In the genomic region with DNA sequence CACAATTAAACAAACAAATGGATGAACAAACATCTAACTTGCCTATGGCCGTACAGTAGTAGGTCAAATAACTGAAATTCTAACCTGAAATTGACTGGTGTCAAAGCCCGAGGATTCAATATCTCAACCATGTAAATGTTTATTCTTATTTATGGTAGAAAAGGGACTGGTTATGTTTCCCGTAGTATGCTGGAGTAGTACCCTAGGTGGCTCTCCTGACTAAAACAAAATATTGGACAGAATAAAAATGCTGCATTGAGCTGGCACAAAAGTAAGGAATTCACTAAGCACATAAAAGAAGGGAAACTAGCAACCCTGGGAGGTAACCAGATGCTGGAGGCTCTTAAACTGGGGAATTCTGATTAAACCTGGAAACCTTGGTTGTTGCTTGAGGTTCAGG, we compare ENCODE assay signal across 24 cellular contexts.
A peak's percentile ranks its signal among the peaks of the same experiment; 100 is the strongest.
DNase-seq lines count a peak whose midpoint lies in the region; ATAC-seq and TF ChIP-seq lines count a peak whose summit lies in the region.
"Had no signal": no experiment of that assay in that cellular context is flagged by ENCODE, and none has a peak within 500 bp of the region (broad histone marks: within the 10 kb centered on the region; RNA-seq: fewer than 3 reads in every experiment).

No MANE protein-coding gene starts in this region.

- H3K4me3 ChIP-seq in DND-41 (ENCODE audit: low read depth in 1 of 2, low read length in 2 of 2): no peak overlapping the region
- no peak overlapping the region for H3K4me3 ChIP-seq in astrocyte of the cerebellum (ENCODE audit: low read depth, low read length)
- H3K4me3 ChIP-seq in psoas muscle: no peak overlapping the region
- H3K4me3 ChIP-seq: heart right ventricle, sigmoid colon had no signal

- H3K9ac ChIP-seq in DND-41 (ENCODE audit: low read depth, low read length): no peak overlapping the region

- H3K36me3 ChIP-seq in DND-41 (ENCODE audit: insufficient read depth, low read length) (no peaks in the 10 kb centered on the region), psoas muscle (ENCODE audit: insufficient read depth in 1 of 2, low read depth in 1 of 2) (no peaks in the 10 kb centered on the region)
- H3K36me3 ChIP-seq: heart right ventricle, sigmoid colon had no signal

- H3K27ac ChIP-seq in DND-41 (ENCODE audit: low read length): no peak overlapping the region
- H3K27ac ChIP-seq in foreskin keratinocyte: peak overlapping the region; percentile 29
- H3K27ac ChIP-seq in psoas muscle: no peak overlapping the region
- H3K27ac ChIP-seq: epithelial cell of prostate, heart right ventricle, sigmoid colon had no signal

- TF ChIP-seq CTCF in DND-41 (IDR thresholded peaks at IDR 0.05; ENCODE audit: borderline replicate concordance, extremely low read depth, low read length, poor library complexity, severe bottlenecking) (peak; percentile 16), astrocyte of the cerebellum (IDR thresholded peaks at IDR 0.05; ENCODE audit: low read depth, low read length, missing control alignments) (no peak), foreskin keratinocyte (conservative IDR thresholded peaks at IDR 0.05) (peak; percentile 52), psoas muscle (IDR thresholded peaks at IDR 0.05) (no peak)

- H3K4me1 ChIP-seq in DND-41 (ENCODE audit: insufficient read depth, low read length): no peaks in the 10 kb centered on the region
- peaks cover 6% of the 10 kb centered on the region for H3K4me1 ChIP-seq in foreskin keratinocyte
- no peaks in the 10 kb centered on the region for H3K4me1 ChIP-seq in psoas muscle
- H3K4me1 ChIP-seq: sigmoid colon had no signal

- H3K4me2 ChIP-seq in DND-41 (ENCODE audit: insufficient read depth, low read length): no peak overlapping the region

- no peak overlapping the region for H2AFZ ChIP-seq in DND-41 (ENCODE audit: low read depth, low read length)

- no peaks in the 10 kb centered on the region for H3K9me3 ChIP-seq in DND-41 (ENCODE audit: insufficient read depth, low read length, severe bottlenecking)
- no peaks in the 10 kb centered on the region for H3K9me3 ChIP-seq in psoas muscle
- H3K9me3 ChIP-seq: sigmoid colon had no signal

- ATAC-seq in DND-41 (ENCODE audit: insufficient read depth, low read depth) (no peak), foreskin keratinocyte (no peak), psoas muscle (no peak), HG02623 (IDR thresholded peaks at IDR 0.05; ENCODE audit: unreplicated experiment) (no peak)
- ATAC-seq: heart right ventricle; stimulated activated effector memory CD8-positive, alpha-beta T cell treated with anti-CD3 and anti-CD28 coated beads, Interleukin-12 subunit alpha, Interleukin-12 subunit beta, amount 100 ng/mL, for 72 hours had no signal

- in situ Hi-C loops in astrocyte of the cerebellum (cut with HindIII; ENCODE audit: low sequenced_read_pairs): no loop called here

- H4K20me1 ChIP-seq in DND-41 (ENCODE audit: insufficient read depth, low read length): no peaks in the 10 kb centered on the region

- no peak for DNase-seq in DND-41
- peak; percentile 25 for DNase-seq in LHCN-M2 (ENCODE audit: low read depth)
- peak; percentile 13 for DNase-seq in astrocyte of the cerebellum (ENCODE audit: low read depth)
- DNase-seq in foreskin keratinocyte: peak in 1 of 2 donors; percentile 18
- DNase-seq in psoas muscle: no peak
- no peak for DNase-seq in AG08395 (ENCODE audit: low spot score)
- DNase-seq: activated CD8-positive, alpha-beta memory T cell treated with anti-CD3 and anti-CD28 coated beads for 24 hours; activated effector memory CD4-positive, alpha-beta T cell treated with anti-CD3 and anti-CD28 coated beads, Interleukin-2, amount 50 U/mL, for 16 hours; activated naive CD8-positive, alpha-beta T cell treated with anti-CD3 and anti-CD28 coated beads for 36 hours; Calu3; effector CD4-positive, alpha-beta T cell; H7; heart right ventricle; NCI-H1417; NCI-H2029 treated with DMSO at 0.1 percent for 48 hours; NCI-H69; posterior cingulate gyrus; RPMI8226; sigmoid colon; stimulated activated CD4-positive, alpha-beta T cell treated with anti-CD3 and anti-CD28 coated beads, Interleukin-4, amount 100 ng/mL, for 24 hours; trophoblast cell had no signal

- WGBS in psoas muscle, 3 donors: 84 to 89% (median 85%) methylated on average over 3 of the region's 3 CpGs

- no peaks in the 10 kb centered on the region for H3K79me2 ChIP-seq in DND-41 (ENCODE audit: insufficient read depth, low read length)

- H3K27me3 ChIP-seq in DND-41 (ENCODE audit: insufficient read depth, low read length, poor library complexity): no peaks in the 10 kb centered on the region
- no peaks in the 10 kb centered on the region for H3K27me3 ChIP-seq in foreskin keratinocyte
- H3K27me3 ChIP-seq in psoas muscle (ENCODE audit: insufficient read depth in 3 of 3, low read length in 2 of 3): no peaks in the 10 kb centered on the region
- H3K27me3 ChIP-seq: heart right ventricle, sigmoid colon had no signal

- intact Hi-C loops in psoas muscle (cut with DNase I): no loop called here

Comparison
In these comparisons a context has a peak if more than half of its experiments do, and no peak if none do; other contexts are left out.
1. DNase-seq: peak in LHCN-M2 (single experiment) and astrocyte of the cerebellum (single experiment); none in DND-41 (single experiment), psoas muscle (0 of 2) and AG08395 (single experiment).
2. CTCF ChIP-seq: peak in DND-41 (single experiment) and foreskin keratinocyte (single experiment); none in astrocyte of the cerebellum (single experiment) and psoas muscle (single experiment).